Comparison of ENCODE assay signal across 1 cellular context in genomic region chr7:92904292-92905131, GRCh38.
TF ChIP-seq lines count a peak whose summit lies in the region.

No MANE protein-coding gene starts in this region.

TF ChIP-seq in SK-N-SH, 30 proteins besides CTCF, POLR2A, EP300 and RAD21 (continued from another document):
- TF ChIP-seq CHD2 (IDR thresholded peaks at IDR 0.05; ENCODE audit: low read length, partially characterized antibody) = no peak
- no peak for TF ChIP-seq SMC3 (IDR thresholded peaks at IDR 0.05; ENCODE audit: low read depth, low read length)
- TF ChIP-seq FOXM1 (IDR thresholded peaks at IDR 0.05; ENCODE audit: low read depth) = 0 out of 2 replicates have a peak, but pooled peaks have one; percentile 56
- peak; percentile 46; the same call in 1 of the 2 replicates for TF ChIP-seq GABPA (IDR thresholded peaks at IDR 0.05; ENCODE audit: low read depth)
- no peak for TF ChIP-seq GATA2 (CRISPR knock-in tag; IDR thresholded peaks at IDR 0.05)
- peak; percentile 82; the same call in 1 of the 2 replicates for TF ChIP-seq POLR2AphosphoS5 (IDR thresholded peaks at IDR 0.05; ENCODE audit: low read depth, low read length)
- 0 out of 2 replicates have a peak, but pooled peaks have one; percentile 53 for TF ChIP-seq MXI1 (IDR thresholded peaks at IDR 0.05; ENCODE audit: low read depth, low read length)
- TF ChIP-seq FOSL2 (IDR thresholded peaks at IDR 0.05; ENCODE audit: borderline replicate concordance, low read depth) = peak; percentile 99
- TF ChIP-seq PBX3 (IDR thresholded peaks at IDR 0.05) = peak; percentile 94
- peak; percentile 71; the same call in 1 of the 2 replicates for TF ChIP-seq USF1 (IDR thresholded peaks at IDR 0.05; ENCODE audit: borderline replicate concordance, low read depth)
- TF ChIP-seq NRF1 (IDR thresholded peaks at IDR 0.05; ENCODE audit: low read depth, low read length) = no peak
- TF ChIP-seq RCOR1 (IDR thresholded peaks at IDR 0.05; ENCODE audit: low read length) = no peak
- TF ChIP-seq JUND (IDR thresholded peaks at IDR 0.05) = peak; percentile 98
- TF ChIP-seq USF2 (IDR thresholded peaks at IDR 0.05; ENCODE audit: borderline replicate concordance, low read depth, low read length) = no peak
- no peak for TF ChIP-seq YY1 (IDR thresholded peaks at IDR 0.05; ENCODE audit: low read depth)
- peak; percentile 90 for TF ChIP-seq TEAD4 (IDR thresholded peaks at IDR 0.05; ENCODE audit: borderline replicate concordance, insufficient read depth)
TF ChIP-seq in SK-N-SH: peak in this region for 15.
